ENCODE assay signal across 28 cellular contexts in genomic region chr1:93436496-93436895, GRCh38.
"Had no signal": no experiment of that assay in that cellular context is flagged by ENCODE, and none has a peak within 500 bp of the region (broad histone marks: within the 10 kb centered on the region; RNA-seq: fewer than 3 reads in every experiment).

No MANE protein-coding gene starts in this region.

- H3K36me3 ChIP-seq: stomach, suprapubic skin, thoracic aorta, thyroid gland, tibial artery, tibial nerve, transverse colon, upper lobe of left lung, upper lobe of right lung, uterus, vagina had no signal

- H3K9me3 ChIP-seq: stomach, suprapubic skin, testis, thoracic aorta, thyroid gland, tibial artery, tibial nerve, transverse colon, upper lobe of left lung, upper lobe of right lung, uterus, vagina had no signal

- FAIRE-seq: urothelium cell line had no signal

- H3K4me1 ChIP-seq: suprapubic skin, testis, thyroid gland, tibial artery, tibial nerve, upper lobe of right lung, uterus, vagina had no signal

- H3K4me3 ChIP-seq: stomach, suprapubic skin, testis, thoracic aorta, thyroid gland, tibial artery, tibial nerve, transverse colon, upper lobe of left lung, upper lobe of right lung, uterus, vagina had no signal

- DNase-seq: stimulated activated CD4-positive, alpha-beta T cell treated with anti-CD3 and anti-CD28 coated beads, Interleukin-1b, Interleukin-23, amount 100 ng/mL, for 48 hours; stimulated activated CD4-positive, alpha-beta T cell treated with anti-CD3 and anti-CD28 coated beads, Interleukin-2, amount 100 ng/mL, for 24 hours; stimulated activated CD4-positive, alpha-beta T cell treated with anti-CD3 and anti-CD28 coated beads, Interleukin-2, amount 100 ng/mL, for 48 hours; stimulated activated CD4-positive, alpha-beta T cell treated with anti-CD3 and anti-CD28 coated beads, Interleukin-4, amount 100 ng/mL, for 1 hour; stimulated activated CD4-positive, alpha-beta T cell treated with anti-CD3 and anti-CD28 coated beads, Interleukin-4, amount 100 ng/mL, for 24 hours; stimulated activated CD8-positive, alpha-beta memory T cell treated with anti-CD3 and anti-CD28 coated beads, Interleukin-4, amount 100 ng/mL, for 48 hours; stimulated activated naive B cell treated with anti-CD40 and anti-IgM and Interleukin-4, amounts not matched to agents 10 μg/mL and 1 μg/mL and 100 μg/mL, for 72 hours; stimulated activated naive CD4-positive, alpha-beta T cell treated with Interleukin-2 at 50 U/mL for 16 hours; stimulated activated naive CD8-positive, alpha-beta T cell treated with anti-CD3 and anti-CD28 coated beads, Interleukin-15, amount 100 ng/mL, for 72 hours; stimulated activated naive CD8-positive, alpha-beta T cell treated with anti-CD3 and anti-CD28 coated beads, Interleukin-15, Interleukin-2, amounts not matched to agents 100 U/mL and 50 U/mL, for 24 hours; stomach; substantia nigra; testis; thyroid gland; tibial artery; transverse colon; trophoblast cell; upper lobe of left lung; upper lobe of right lung; uterus had no signal

- H3K4me1 Mint-ChIP-seq: stimulated activated memory B cell treated with anti-CD40 and anti-IgM and Interleukin-4, amounts not matched to agents 10 μg/mL and 1 μg/mL and 100 μg/mL, for 72 hours; stimulated activated naive B cell treated with anti-CD40 and anti-IgM and Interleukin-4, amounts not matched to agents 10 μg/mL and 1 μg/mL and 100 μg/mL, for 72 hours; stimulated activated naive CD8-positive, alpha-beta T cell treated with anti-CD3 and anti-CD28 coated beads, Interleukin-15, amount 100 ng/mL, for 72 hours had no signal

- H3K9me3 Mint-ChIP-seq: stimulated activated memory B cell treated with anti-CD40 and anti-IgM and Interleukin-4, amounts not matched to agents 10 μg/mL and 1 μg/mL and 100 μg/mL, for 72 hours; stimulated activated naive B cell treated with anti-CD40 and anti-IgM and Interleukin-4, amounts not matched to agents 10 μg/mL and 1 μg/mL and 100 μg/mL, for 72 hours; stimulated activated naive CD8-positive, alpha-beta T cell treated with anti-CD3 and anti-CD28 coated beads, Interleukin-15, amount 100 ng/mL, for 72 hours; stimulated activated naive CD8-positive, alpha-beta T cell treated with anti-CD3 and anti-CD28 coated beads, Interleukin-15, Interleukin-2, amounts not matched to agents 100 ng/mL and 50 ng/mL, for 24 hours; type B pancreatic cell had no signal

- ATAC-seq: stimulated activated memory B cell treated with anti-CD40 and anti-IgM and Interleukin-4, amounts not matched to agents 10 μg/mL and 1 μg/mL and 100 μg/mL, for 72 hours; stimulated activated naive B cell treated with anti-CD40 and anti-IgM and Interleukin-4, amounts not matched to agents 10 μg/mL and 1 μg/mL and 100 μg/mL, for 72 hours; stimulated activated naive CD8-positive, alpha-beta T cell treated with anti-CD3 and anti-CD28 coated beads, Interleukin-15, amount 100 ng/mL, for 72 hours; stimulated activated naive CD8-positive, alpha-beta T cell treated with anti-CD3 and anti-CD28 coated beads, Interleukin-15, Interleukin-2, amounts not matched to agents 100 U/mL and 50 U/mL, for 24 hours; upper lobe of right lung had no signal

- H3K27ac ChIP-seq: stomach, suprapubic skin, testis, thoracic aorta, thyroid gland, tibial artery, tibial nerve, transverse colon, upper lobe of left lung, upper lobe of right lung, uterus, vagina had no signal

- H3K36me3 Mint-ChIP-seq: stimulated activated memory B cell treated with anti-CD40 and anti-IgM and Interleukin-4, amounts not matched to agents 10 μg/mL and 1 μg/mL and 100 μg/mL, for 72 hours; stimulated activated naive B cell treated with anti-CD40 and anti-IgM and Interleukin-4, amounts not matched to agents 10 μg/mL and 1 μg/mL and 100 μg/mL, for 72 hours; type B pancreatic cell had no signal

- H3K27me3 Mint-ChIP-seq: stimulated activated memory B cell treated with anti-CD40 and anti-IgM and Interleukin-4, amounts not matched to agents 10 μg/mL and 1 μg/mL and 100 μg/mL, for 72 hours; stimulated activated naive B cell treated with anti-CD40 and anti-IgM and Interleukin-4, amounts not matched to agents 10 μg/mL and 1 μg/mL and 100 μg/mL, for 72 hours; stimulated activated naive CD8-positive, alpha-beta T cell treated with anti-CD3 and anti-CD28 coated beads, Interleukin-15, amount 100 ng/mL, for 72 hours; type B pancreatic cell had no signal

- H3K27ac Mint-ChIP-seq: stimulated activated memory B cell treated with anti-CD40 and anti-IgM and Interleukin-4, amounts not matched to agents 10 μg/mL and 1 μg/mL and 100 μg/mL, for 72 hours; stimulated activated naive B cell treated with anti-CD40 and anti-IgM and Interleukin-4, amounts not matched to agents 10 μg/mL and 1 μg/mL and 100 μg/mL, for 72 hours; stimulated activated naive CD8-positive, alpha-beta T cell treated with anti-CD3 and anti-CD28 coated beads, Interleukin-15, amount 100 ng/mL, for 72 hours; stimulated activated naive CD8-positive, alpha-beta T cell treated with anti-CD3 and anti-CD28 coated beads, Interleukin-15, Interleukin-2, amounts not matched to agents 100 ng/mL and 50 ng/mL, for 24 hours; type B pancreatic cell had no signal

- H3K4me3 Mint-ChIP-seq: stimulated activated memory B cell treated with anti-CD40 and anti-IgM and Interleukin-4, amounts not matched to agents 10 μg/mL and 1 μg/mL and 100 μg/mL, for 72 hours; stimulated activated naive B cell treated with anti-CD40 and anti-IgM and Interleukin-4, amounts not matched to agents 10 μg/mL and 1 μg/mL and 100 μg/mL, for 72 hours; stimulated activated naive CD8-positive, alpha-beta T cell treated with anti-CD3 and anti-CD28 coated beads, Interleukin-15, amount 100 ng/mL, for 72 hours; stimulated activated naive CD8-positive, alpha-beta T cell treated with anti-CD3 and anti-CD28 coated beads, Interleukin-15, Interleukin-2, amounts not matched to agents 100 ng/mL and 50 ng/mL, for 24 hours; type B pancreatic cell had no signal
